ENCODE assay signal across 8 cellular contexts in the genomic region with DNA sequence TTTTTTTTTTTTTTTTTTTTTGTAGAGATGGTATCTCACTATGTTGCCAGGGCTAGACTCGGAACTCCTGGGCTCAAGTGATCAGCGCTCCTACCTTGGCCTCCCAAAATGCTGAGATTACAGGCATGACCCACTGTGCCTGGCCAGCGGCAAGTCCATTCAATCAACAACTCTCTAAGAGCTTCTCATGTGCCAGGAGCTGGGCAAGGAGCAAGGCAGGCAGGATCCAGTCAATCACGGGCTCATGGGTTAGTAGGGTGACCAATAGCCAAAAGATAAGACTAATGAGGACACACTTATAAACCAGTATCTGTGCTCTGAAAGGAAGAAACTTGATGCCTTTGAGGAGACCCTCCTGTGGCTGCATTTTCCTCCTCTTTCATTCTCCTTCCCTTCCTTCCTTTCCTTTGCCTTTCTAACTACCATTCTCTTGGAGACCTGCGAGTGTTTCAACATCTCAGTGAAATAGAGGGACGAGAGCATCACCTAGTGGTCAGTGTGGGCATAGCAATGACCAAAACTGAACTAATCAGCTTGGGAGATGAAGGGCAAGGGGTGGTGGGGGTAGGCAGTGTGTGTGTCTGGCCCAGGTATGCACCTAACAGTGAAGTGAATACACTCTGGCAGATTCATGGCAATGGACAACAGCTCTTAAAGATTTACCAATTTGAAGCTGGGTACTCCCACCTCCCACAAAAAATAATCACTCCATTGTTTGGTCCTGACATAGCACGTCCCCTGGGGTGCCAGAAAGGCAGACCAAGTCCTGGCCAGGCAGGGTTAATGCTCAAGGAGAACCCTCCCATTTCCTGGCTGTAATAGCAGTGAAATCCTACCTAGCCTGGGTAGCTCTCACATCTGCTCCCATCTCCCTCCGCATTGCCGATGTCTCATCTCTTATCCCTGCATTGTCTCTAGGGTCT. TPM values are rescaled to one million over a fixed set of nuclear protein-coding genes. Genes with fewer than 3 reads are reported as not detected.
DNase-seq lines count a peak whose midpoint lies in the region; ATAC-seq and TF ChIP-seq lines count a peak whose summit lies in the region.

No MANE protein-coding gene starts in this region.

- H3K4ac ChIP-seq in trophoblast cell (ENCODE audit: low read depth, low read length) = no peak overlapping the region

- H3K79me1 ChIP-seq in trophoblast cell (ENCODE audit: low read length) = no peaks in the 10 kb centered on the region

- no peak overlapping the region for H3K9ac ChIP-seq in trophoblast cell (ENCODE audit: low read length)

- no peak overlapping the region for H4K91ac ChIP-seq in trophoblast cell (ENCODE audit: low read depth, low read length)

- H2AFZ ChIP-seq in trophoblast cell (ENCODE audit: insufficient read depth, low read length, poor library complexity) = no peak overlapping the region

- no CpG with 5 or more reads among the region's 9 CpGs for WGBS in trophoblast cell (ENCODE audit: extremely low coverage, insufficient coverage, insufficient read length)

- no peak overlapping the region for H2BK120ac ChIP-seq in trophoblast cell (ENCODE audit: insufficient read depth, low read length, poor library complexity)

- peaks cover 6% of the 10 kb centered on the region; the same call in 1 of the 2 replicates for H3K4me1 ChIP-seq in SJCRH30
- no peaks in the 10 kb centered on the region for H3K4me1 ChIP-seq in trophoblast cell (ENCODE audit: control insufficient read depth in 1 of 2, insufficient read depth in 2 of 2, low read length in 2 of 2)
- H3K4me1 ChIP-seq in upper lobe of right lung = peaks cover 20% of the 10 kb centered on the region

- H3K9me3 ChIP-seq in SJCRH30 (replicated peaks) (no peaks in the 10 kb centered on the region), trophoblast cell (ENCODE audit: insufficient read depth, low read depth, low read length) (no peaks in the 10 kb centered on the region), upper lobe of right lung (no peaks in the 10 kb centered on the region)

- H3K27ac ChIP-seq in SJCRH30 = no peak overlapping the region
- no peak overlapping the region for H3K27ac ChIP-seq in trophoblast cell (ENCODE audit: low read depth, low read length)
- no peak overlapping the region for H3K27ac ChIP-seq in upper lobe of right lung

- H3K36me3 ChIP-seq in SJCRH30 (no peaks in the 10 kb centered on the region), trophoblast cell (ENCODE audit: control insufficient read depth in 1 of 2, insufficient read depth in 2 of 2, low read length in 2 of 2) (no peaks in the 10 kb centered on the region), upper lobe of right lung (no peaks in the 10 kb centered on the region)

- peak; percentile 93 for ATAC-seq in upper lobe of right lung
- ATAC-seq in GM18858 (IDR thresholded peaks at IDR 0.05; ENCODE audit: unreplicated experiment) = no peak

- no peak overlapping the region for H4K8ac ChIP-seq in trophoblast cell (ENCODE audit: low read depth, low read length)

- H3K4me3 ChIP-seq in SJCRH30 (no peak overlapping the region), trophoblast cell (ENCODE audit: low read depth, low read length) (no peak overlapping the region), upper lobe of right lung (no peak overlapping the region)

- no peak overlapping the region for H3K18ac ChIP-seq in trophoblast cell (ENCODE audit: low read length)

- H3K23ac ChIP-seq in trophoblast cell (ENCODE audit: low read length) = no peak overlapping the region

- H3K79me2 ChIP-seq in trophoblast cell (ENCODE audit: control insufficient read depth, insufficient read depth, low read length, poor library complexity) = no peaks in the 10 kb centered on the region

- peaks cover 6% of the 10 kb centered on the region for H3K27me3 ChIP-seq in SJCRH30
- H3K27me3 ChIP-seq in trophoblast cell (ENCODE audit: insufficient read depth, low read length) = peaks cover 3% of the 10 kb centered on the region
- no peaks in the 10 kb centered on the region for H3K27me3 ChIP-seq in upper lobe of right lung

- H4K12ac ChIP-seq in trophoblast cell (ENCODE audit: low read depth, low read length) = no peak overlapping the region

- no peak overlapping the region for H2AK5ac ChIP-seq in trophoblast cell (ENCODE audit: low read length)

- peak; percentile 99 for TF ChIP-seq CTCF in upper lobe of right lung (IDR thresholded peaks at IDR 0.05)

- no peak overlapping the region for H3K4me2 ChIP-seq in trophoblast cell (ENCODE audit: low read length)

- no peak overlapping the region for H2BK12ac ChIP-seq in trophoblast cell (ENCODE audit: low read length)

- intact Hi-C loops in upper lobe of right lung (cut with DNase I) = no loop called here

- DNase-seq in DMS79 treated with DMSO at 0.1 percent for 48 hours (lab: John Stamatoyannopoulos, UW) = peak; percentile 18
- peak; percentile 66 for DNase-seq in LHCN-M2 (ENCODE audit: low read depth)
- peak; percentile 65 to 89 for DNase-seq in SJCRH30
- peak; percentile 65 for DNase-seq in activated effector memory CD4-positive, alpha-beta T cell treated with Interleukin-2 at 50 U/mL for 16 hours
- DNase-seq in germinal center (ENCODE audit: low spot score) = peak; percentile 72
- peak; percentile 66 to 96 for DNase-seq in trophoblast cell
- no peak for DNase-seq in upper lobe of right lung

- H2BK5ac ChIP-seq in trophoblast cell (ENCODE audit: low read depth, low read length, poor library complexity) = no peak overlapping the region

- H3K14ac ChIP-seq in trophoblast cell (ENCODE audit: low read length) = no peak overlapping the region

RNA-seq across cellular contexts. Expression of a gene that starts 6.2 kb away (rescaled TPM):
- total RNA-seq in LHCN-M2 (2014; rRNA removed) (8.9 and 9.1 TPM in 2 replicates), upper lobe of right lung (20.2 TPM)
- polyA plus RNA-seq in LHCN-M2 (2012) = 2.5 TPM
- total RNA-seq in SJCRH30 (2014; rRNA removed; shearing (Covaris generic)) = 0.02 TPM in 1 of 2 replicates, not detected in the other
- 0.19 and 0.22 TPM in 2 replicates for polyA plus RNA-seq in trophoblast cell (2013)

RNA-seq across cellular contexts. Expression of a gene that starts 12.5 kb away (rescaled TPM):
- total RNA-seq in LHCN-M2 (2014; rRNA removed) (97.5 and 109 TPM in 2 replicates), upper lobe of right lung (138 TPM)
- 303 TPM for polyA plus RNA-seq in LHCN-M2 (2012)
- total RNA-seq in SJCRH30 (2014; rRNA removed; shearing (Covaris generic)) = 212 and 220 TPM in 2 replicates
- polyA plus RNA-seq in trophoblast cell (2013) = 295 and 305 TPM in 2 replicates

RNA-seq across cellular contexts. Expression of a gene that starts 43.7 kb away (rescaled TPM):
- total RNA-seq in LHCN-M2 (2014; rRNA removed) (45.0 and 51.8 TPM in 2 replicates), upper lobe of right lung (75.4 TPM)
- 22.8 TPM for polyA plus RNA-seq in LHCN-M2 (2012)
- total RNA-seq in SJCRH30 (2014; rRNA removed; shearing (Covaris generic)) = 22.6 and 29.3 TPM in 2 replicates
- 27.1 and 29.6 TPM in 2 replicates for polyA plus RNA-seq in trophoblast cell (2013)

RNA-seq across cellular contexts. Expression of a gene that starts 45.0 kb away (rescaled TPM):
- total RNA-seq in LHCN-M2 (2014; rRNA removed) (0.51 and 0.98 TPM in 2 replicates), upper lobe of right lung (2.6 TPM)
- polyA plus RNA-seq in LHCN-M2 (2012) = 1.6 TPM
- total RNA-seq in SJCRH30 (2014; rRNA removed; shearing (Covaris generic)) = 13.5 and 14.4 TPM in 2 replicates
- 3.7 and 4.3 TPM in 2 replicates for polyA plus RNA-seq in trophoblast cell (2013)
